16 cellular contexts compared by ENCODE assay signal in the genomic region with DNA sequence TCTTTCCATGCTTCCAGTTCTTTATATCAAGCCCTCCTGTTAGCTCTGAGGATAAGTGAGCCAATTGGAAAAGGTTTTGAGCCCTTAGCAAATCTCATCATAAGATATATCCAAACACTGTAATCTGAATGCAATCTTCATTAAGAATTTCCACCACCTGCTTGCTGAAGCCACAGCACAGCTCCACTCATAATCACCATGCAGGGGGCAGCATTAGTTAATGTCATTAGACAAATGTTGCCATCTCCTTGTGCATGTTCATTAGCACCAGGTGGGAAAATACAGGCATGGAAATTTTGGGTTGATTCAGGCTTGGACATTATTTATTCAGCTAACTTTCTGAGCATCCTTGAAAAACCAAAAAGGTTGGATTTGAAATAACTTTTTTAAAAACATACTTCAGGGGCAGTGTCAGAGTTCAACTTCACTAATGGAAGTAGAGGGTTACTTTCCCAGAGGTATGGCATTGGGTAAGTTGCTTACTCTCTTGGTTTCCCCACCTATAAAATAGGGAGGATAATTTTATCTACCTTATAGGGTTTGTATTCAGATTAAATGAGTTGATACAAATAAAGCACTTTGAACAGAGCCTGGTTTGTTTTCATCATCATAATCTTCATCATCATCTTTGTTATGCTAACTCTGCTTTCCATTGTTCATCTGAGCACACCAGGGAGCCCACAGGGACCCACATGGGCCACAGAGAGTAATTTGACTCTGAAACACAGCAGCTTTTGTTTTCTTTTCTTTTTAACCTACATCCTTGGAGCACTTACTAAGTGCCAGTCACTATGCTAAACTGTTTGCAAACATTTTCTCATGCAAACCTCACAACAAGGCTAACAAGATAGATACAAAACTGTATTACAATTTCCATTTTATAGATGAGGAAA.
DNase-seq lines count a peak whose midpoint lies in the region; ATAC-seq and TF ChIP-seq lines count a peak whose summit lies in the region.
"Had no signal": no experiment of that assay in that cellular context is flagged by ENCODE, and none has a peak within 500 bp of the region (broad histone marks: within the 10 kb centered on the region; RNA-seq: fewer than 3 reads in every experiment).

No MANE protein-coding gene starts in this region.

- no TSS peak for BruUV-seq in OCI-LY7 (replicated peaks; lab: Mats Ljungman, UMichigan)

- TF ChIP-seq CTCF in LNCaP clone FGC (IDR thresholded peaks at IDR 0.05; ENCODE audit: control insufficient read depth, extremely low read depth, insufficient read depth) (peak; percentile 23; the same call in 1 of the 2 replicates), OCI-LY7 (conservative IDR thresholded peaks at IDR 0.05; ENCODE audit: low read length) (0 out of 2 replicates have a peak, but pooled peaks have one; percentile 41)

- no peaks in the 10 kb centered on the region for H3K27me3 ChIP-seq in iPS DF 6.9 (ENCODE audit: control insufficient read depth, insufficient read depth, low read length)
- H3K27me3 ChIP-seq: BLaER1 treated with 17β-estradiol and CSF1 and Interleukin-3, amounts not matched to agents 10 nM and 100 nM had no signal

- H2AFZ ChIP-seq in OCI-LY7 (ENCODE audit: low read length), result no peak overlapping the region

- DNase-seq in G401 (ENCODE audit: low spot score) (peak; percentile 5), LNCaP clone FGC (ENCODE audit: low read depth) (no peak), OCI-LY7 (ENCODE audit: low spot score) (peak; percentile 2), iPS DF 6.9 (ENCODE audit: low read depth, low spot score) (peak; percentile 18), superior temporal gyrus (ENCODE audit: extremely low spot score) (no peak), NCI-H446 treated with DMSO at 0.1 percent for 48 hours (lab: John Stamatoyannopoulos, UW) (no peak)
- no peak for DNase-seq in stimulated activated CD4-positive, alpha-beta T cell treated with anti-CD3 and anti-CD28 coated beads, Interleukin-15, amount 100 ng/mL, for 24 hours
- DNase-seq: activated CD4-positive, alpha-beta T cell treated with anti-CD3 and anti-CD28 coated beads, Interleukin-2, amount 10 ng/mL, durations not matched to agents 7 days and 5 days; effector memory CD4-positive, alpha-beta T cell; NCI-H187 treated with DMSO at 0.1 percent for 48 hours; T-cell had no signal

- no peaks in the 10 kb centered on the region for H4K20me1 ChIP-seq in OCI-LY7 (ENCODE audit: insufficient read depth, low read length)
- H4K20me1 ChIP-seq: BLaER1 treated with 17β-estradiol and CSF1 and Interleukin-3, amounts not matched to agents 10 nM and 100 nM had no signal

- H3K4me3 ChIP-seq in LNCaP clone FGC (ENCODE audit: low read depth, low read length), result no peak overlapping the region
- no peak overlapping the region for H3K4me3 ChIP-seq in OCI-LY7 (ENCODE audit: low read depth, low read length, poor library complexity, severe bottlenecking)
- no peak overlapping the region for H3K4me3 ChIP-seq in iPS DF 6.9 (ENCODE audit: low read length)
- H3K4me3 ChIP-seq: BLaER1 treated with 17β-estradiol and CSF1 and Interleukin-3, amounts not matched to agents 10 nM and 100 nM; lung; skin epidermis had no signal

- no peaks in the 10 kb centered on the region for H3K79me2 ChIP-seq in OCI-LY7 (ENCODE audit: insufficient read depth, low read depth, low read length)

- POLR2A ChIA-PET in OCI-LY7 (lab: Charles Lee), result interaction anchor here (0.6 kb wide), 1 partner anchor 40 kb away, joined by 3 read pairs; no protein-coding TSS in a partner anchor

- H3K4me1 ChIP-seq in OCI-LY7 (ENCODE audit: insufficient read depth, low read length, poor library complexity, severe bottlenecking), result no peaks in the 10 kb centered on the region
- H3K4me1 ChIP-seq in iPS DF 6.9 (ENCODE audit: control insufficient read depth, insufficient read depth, low read length), result peaks cover 3% of the 10 kb centered on the region; the same call in 1 of the 2 replicates
- H3K4me1 ChIP-seq: BLaER1 treated with 17β-estradiol and CSF1 and Interleukin-3, amounts not matched to agents 10 nM and 100 nM had no signal

- CTCF ChIA-PET in OCI-LY7 (lab: Charles Lee; ENCODE audit: unreplicated experiment), result no interaction called here

- in situ Hi-C loops in G401 (cut with HindIII; ENCODE audit: low sequenced_read_pairs), result no loop called here

- H3K9me3 ChIP-seq in OCI-LY7 (ENCODE audit: low read length), result no peaks in the 10 kb centered on the region
- no peaks in the 10 kb centered on the region for H3K9me3 ChIP-seq in iPS DF 6.9 (ENCODE audit: control insufficient read depth, insufficient read depth, low read length)
- H3K9me3 ChIP-seq: neutrophil had no signal

- H3K27ac ChIP-seq in OCI-LY7 (ENCODE audit: low read depth, low read length, poor library complexity, severe bottlenecking), result no peak overlapping the region
- H3K27ac ChIP-seq in iPS DF 6.9 (ENCODE audit: low read length), result no peak overlapping the region
- H3K27ac ChIP-seq: BLaER1 treated with 17β-estradiol and CSF1 and Interleukin-3, amounts not matched to agents 10 nM and 100 nM; neutrophil; skin epidermis had no signal

- no peak overlapping the region for H3K4me2 ChIP-seq in OCI-LY7 (ENCODE audit: low read length)
- H3K4me2 ChIP-seq: BLaER1 treated with 17β-estradiol and CSF1 and Interleukin-3, amounts not matched to agents 10 nM and 100 nM had no signal

- H3K36me3 ChIP-seq in OCI-LY7 (ENCODE audit: insufficient read depth, low read length) (no peaks in the 10 kb centered on the region), iPS DF 6.9 (ENCODE audit: control insufficient read depth, insufficient read depth, low read length) (no peaks in the 10 kb centered on the region)
- H3K36me3 ChIP-seq: BLaER1 treated with 17β-estradiol and CSF1 and Interleukin-3, amounts not matched to agents 10 nM and 100 nM; neutrophil had no signal

- H3K9me2 ChIP-seq in OCI-LY7 (ENCODE audit: insufficient read depth, low read length), result no peaks in the 10 kb centered on the region

- intact Hi-C loops in OCI-LY7 (cut with micrococcal nuclease; ENCODE audit: unreplicated experiment), result no loop called here

- no peak for ATAC-seq in HG02763 (IDR thresholded peaks at IDR 0.05; ENCODE audit: unreplicated experiment)
- ATAC-seq: T-cell had no signal

Comparison
In these comparisons a context has a peak if more than half of its experiments do, and no peak if none do; other contexts are left out.
1. DNase-seq: peak in G401 (single experiment), OCI-LY7 (single experiment) and iPS DF 6.9 (single experiment); none in LNCaP clone FGC (single experiment), stimulated activated CD4-positive, alpha-beta T cell treated with anti-CD3 and anti-CD28 coated beads, Interleukin-15, amount 100 ng/mL, for 24 hours (single experiment), superior temporal gyrus (single experiment) and NCI-H446 treated with DMSO at 0.1 percent for 48 hours (single experiment).